In genomic region chr2:196172976-196173375, GRCh38 we compare ENCODE assay signal across 17 cellular contexts. TPM values are rescaled to one million over a fixed set of nuclear protein-coding genes. Genes with fewer than 3 reads are reported as not detected.
DNase-seq lines count a peak whose midpoint lies in the region; ATAC-seq and TF ChIP-seq lines count a peak whose summit lies in the region.
"Had no signal": no experiment of that assay in that cellular context is flagged by ENCODE, and none has a peak within 500 bp of the region (broad histone marks: within the 10 kb centered on the region; RNA-seq: fewer than 3 reads in every experiment).

No MANE protein-coding gene starts in this region.

- H3K36me3 ChIP-seq in Loucy (ENCODE audit: insufficient read depth, low read length) (no peaks in the 10 kb centered on the region), neural progenitor cell (no peaks in the 10 kb centered on the region)
- H3K36me3 ChIP-seq: adrenal gland, colonic mucosa, stomach had no signal

- intact Hi-C loops in Calu3 (cut with micrococcal nuclease; ENCODE audit: unreplicated experiment) (loop anchor here (5.0 kb wide), 1 partner anchor 164 kb away; no protein-coding TSS in a partner anchor), sciatic nerve (cut with DNase I) (no loop called here)

- H3K4me1 Mint-ChIP-seq in Calu3 (ENCODE audit: low read depth, unreplicated experiment) (peaks cover 26% of the 10 kb centered on the region), neural progenitor cell (peaks cover 10% of the 10 kb centered on the region)
- H3K4me1 Mint-ChIP-seq in activated naive CD8-positive, alpha-beta T cell treated with anti-CD3 and anti-CD28 coated beads, Interleukin-2, amount 10 ng/mL, durations not matched to agents 7 days and 5 days, result peaks cover 44% of the 10 kb centered on the region

- CTCF ChIA-PET in Calu3 (lab: Charles Lee), result no interaction called here

- TF ChIP-seq CTCF in Calu3 (IDR thresholded peaks at IDR 0.05; ENCODE audit: unreplicated experiment), result no peak
- no peak for TF ChIP-seq CTCF in Loucy (conservative IDR thresholded peaks at IDR 0.05; ENCODE audit: low read length)
- TF ChIP-seq CTCF in neural progenitor cell (IDR thresholded peaks at IDR 0.05), result no peak

- DNase-seq in Calu3 (no peak), neural progenitor cell (ENCODE audit: low spot score) (no peak), NCI-H2029 (lab: John Stamatoyannopoulos, UW) (no peak), sciatic nerve (ENCODE audit: low spot score) (no peak), NCI-H1048 (lab: John Stamatoyannopoulos, UW) (no peak)
- DNase-seq in activated naive CD8-positive, alpha-beta T cell treated with anti-CD3 and anti-CD28 coated beads, Interleukin-2, amount 10 ng/mL, durations not matched to agents 7 days and 5 days, result no peak
- DNase-seq: activated CD4-positive, alpha-beta T cell treated with anti-CD3 and anti-CD28 coated beads, Interleukin-2, amount 50 U/mL, for 1 hour; adrenal gland; colonic mucosa; GF-D8; head of caudate nucleus; NCI-H1417 treated with DMSO at 0.1 percent for 48 hours; NCI-H524; right cardiac atrium; stomach had no signal

- no peak overlapping the region for H3K4me3 ChIP-seq in Loucy (ENCODE audit: low read length, poor library complexity, severe bottlenecking)
- H3K4me3 ChIP-seq in neural progenitor cell, result no peak overlapping the region
- H3K4me3 ChIP-seq: adrenal gland had no signal

- H3K27me3 Mint-ChIP-seq in Calu3 (ENCODE audit: unreplicated experiment) (no peaks in the 10 kb centered on the region), neural progenitor cell (ENCODE audit: insufficient read depth, low read depth) (peaks cover 12% of the 10 kb centered on the region)
- H3K27me3 Mint-ChIP-seq in activated naive CD8-positive, alpha-beta T cell treated with anti-CD3 and anti-CD28 coated beads, Interleukin-2, amount 10 ng/mL, durations not matched to agents 7 days and 5 days, result no peaks in the 10 kb centered on the region

- no TSS peak for BruUV-seq in Calu3 (replicated peaks; lab: Mats Ljungman, UMichigan)

- H3K4me3 Mint-ChIP-seq in Calu3 (ENCODE audit: low read depth, unreplicated experiment) (no peak overlapping the region), neural progenitor cell (peak overlapping the region; percentile 19)
- peak overlapping the region; percentile 84 for H3K4me3 Mint-ChIP-seq in activated naive CD8-positive, alpha-beta T cell treated with anti-CD3 and anti-CD28 coated beads, Interleukin-2, amount 10 ng/mL, durations not matched to agents 7 days and 5 days

- no peak for ATAC-seq in activated naive CD8-positive, alpha-beta T cell treated with anti-CD3 and anti-CD28 coated beads, Interleukin-2, amount 10 ng/mL, durations not matched to agents 7 days and 5 days (ENCODE audit: low read depth)
- no peak for ATAC-seq in sciatic nerve
- ATAC-seq: esophagus mucosa, right cardiac atrium had no signal

- H3K36me3 Mint-ChIP-seq in Calu3 (ENCODE audit: insufficient read depth, unreplicated experiment) (peaks cover 39% of the 10 kb centered on the region), neural progenitor cell (no peaks in the 10 kb centered on the region)
- H3K36me3 Mint-ChIP-seq in activated naive CD8-positive, alpha-beta T cell treated with anti-CD3 and anti-CD28 coated beads, Interleukin-2, amount 10 ng/mL, durations not matched to agents 7 days and 5 days, result peaks cover 41% of the 10 kb centered on the region

- H3F3A ChIP-seq in Loucy (ENCODE audit: low read depth) (peaks cover 12% of the 10 kb centered on the region), neural progenitor cell (ENCODE audit: low read depth) (peaks cover 15% of the 10 kb centered on the region)

- H3K9me3 Mint-ChIP-seq in Calu3 (ENCODE audit: low read depth, unreplicated experiment), result no peaks in the 10 kb centered on the region
- H3K9me3 Mint-ChIP-seq in activated naive CD8-positive, alpha-beta T cell treated with anti-CD3 and anti-CD28 coated beads, Interleukin-2, amount 10 ng/mL, durations not matched to agents 7 days and 5 days, result no peaks in the 10 kb centered on the region
- H3K9me3 Mint-ChIP-seq in neural progenitor cell, result no peaks in the 10 kb centered on the region

- H4K20me1 ChIP-seq in Loucy (ENCODE audit: insufficient read depth, low read length, poor library complexity, severe bottlenecking) (peaks cover 32% of the 10 kb centered on the region), neural progenitor cell (ENCODE audit: low read depth) (no peaks in the 10 kb centered on the region)

- peak overlapping the region; percentile 68 for H3K9ac ChIP-seq in Loucy (ENCODE audit: low read depth, low read length, poor library complexity, severe bottlenecking)
- H3K9ac ChIP-seq in neural progenitor cell, result no peak overlapping the region

- peaks cover 39% of the 10 kb centered on the region for H3K79me2 ChIP-seq in Loucy (ENCODE audit: insufficient read depth, low read length)
- H3K79me2 ChIP-seq in neural progenitor cell (ENCODE audit: low read depth), result peaks cover 29% of the 10 kb centered on the region

- H3K4me1 ChIP-seq in Loucy (ENCODE audit: insufficient read depth, low read length, poor library complexity, severe bottlenecking) (peaks cover 64% of the 10 kb centered on the region), neural progenitor cell (peaks cover 17% of the 10 kb centered on the region)
- H3K4me1 ChIP-seq: colonic mucosa had no signal

- POLR2A ChIA-PET in activated naive CD8-positive, alpha-beta T cell treated with anti-CD3 and anti-CD28 coated beads, Interleukin-2, amount 10 ng/mL, durations not matched to agents 7 days and 5 days (lab: Charles Lee), result interaction anchor here (0.8 to 10.8 kb wide), 10 partner anchors 9 to 103 kb away, joined by 3 to 339 read pairs (median 38); no protein-coding TSS in a partner anchor

- H3K27me3 ChIP-seq in Loucy (ENCODE audit: insufficient read depth, low read length, poor library complexity, severe bottlenecking), result peaks cover 6% of the 10 kb centered on the region
- H3K27me3 ChIP-seq in neural progenitor cell, result peaks cover 29% of the 10 kb centered on the region
- H3K27me3 ChIP-seq: adrenal gland, colonic mucosa, stomach had no signal

- H3K27ac Mint-ChIP-seq in Calu3 (ENCODE audit: unreplicated experiment), result peak overlapping the region; percentile 39
- H3K27ac Mint-ChIP-seq in activated naive CD8-positive, alpha-beta T cell treated with anti-CD3 and anti-CD28 coated beads, Interleukin-2, amount 10 ng/mL, durations not matched to agents 7 days and 5 days, result peak overlapping the region; percentile 84
- no peak overlapping the region for H3K27ac Mint-ChIP-seq in neural progenitor cell

- H3K9me3 ChIP-seq in Loucy (ENCODE audit: insufficient read depth, low read depth, low read length) (no peaks in the 10 kb centered on the region), neural progenitor cell (ENCODE audit: low read depth) (no peaks in the 10 kb centered on the region)
- H3K9me3 ChIP-seq: adrenal gland, colonic mucosa, stomach had no signal

- H3K4me2 ChIP-seq in Loucy (ENCODE audit: low read depth, low read length, poor library complexity, severe bottlenecking) (peak overlapping the region; percentile 95), neural progenitor cell (no peak overlapping the region)

- H2AFZ ChIP-seq in Loucy (ENCODE audit: low read length) (no peak overlapping the region), neural progenitor cell (replicated peaks) (no peak overlapping the region)

- no peak overlapping the region for H3K27ac ChIP-seq in neural progenitor cell
- H3K27ac ChIP-seq: adrenal gland had no signal

- H3K9me2 ChIP-seq in Loucy (replicated peaks; ENCODE audit: low read depth, low read length), result no peaks in the 10 kb centered on the region

RNA-seq across cellular contexts. Expression of gene STK17B, which starts 1.6 kb away (rescaled TPM):
- total RNA-seq in Calu3 (2022) (32.3 and 38.5 TPM in 2 replicates), neural progenitor cell (ENCODE audit: low replicate concordance) (18.6 and 35.4 TPM in 2 replicates), sciatic nerve (32.6 TPM)
- total RNA-seq in activated naive CD8-positive, alpha-beta T cell treated with anti-CD3 and anti-CD28 coated beads, Interleukin-2, amount 10 ng/mL, durations not matched to agents 7 days and 5 days, result 100 to 1,000 TPM; 476 to 483 TPM

Comparison
In these comparisons a context has a peak if more than half of its experiments do, and no peak if none do; other contexts are left out.
1. RNA of gene STK17B, which starts 1.6 kb away (total RNA-seq): 476 to 483 TPM in activated naive CD8-positive, alpha-beta T cell treated with anti-CD3 and anti-CD28 coated beads, Interleukin-2, amount 10 ng/mL, durations not matched to agents 7 days and 5 days; 32.3 to 38.5 TPM in Calu3, 18.6 to 35.4 TPM in neural progenitor cell and 32.6 TPM in sciatic nerve (single experiment); every median in the first group is over 10 times any median in the second.